Comparison of ENCODE assay signal across 8 cellular contexts in genomic region chr20:23350007-23350854, GRCh38. TPM values are rescaled to one million over a fixed set of nuclear protein-coding genes. Genes with fewer than 3 reads are reported as not detected.
DNase-seq lines count a peak whose midpoint lies in the region; ATAC-seq and FAIRE-seq lines count a peak whose summit lies in the region.

Gene NXT1 (plus strand): TSS chr20:23350791. CDS start chr20:23354042, 3,251 bp downstream.

- peak within 1 kb of the TSS; percentile 80 to 92 for H3K4me3 Mint-ChIP-seq in activated T-cell treated with anti-CD3 and anti-CD28 coated beads, Interleukin-2, amount 50 U/mL, for 72 hours

- H3K9me3 Mint-ChIP-seq in activated T-cell treated with anti-CD3 and anti-CD28 coated beads, Interleukin-2, amount 50 U/mL, for 72 hours: no peaks in the 10 kb centered on the region

- H3K4me1 Mint-ChIP-seq in activated T-cell treated with anti-CD3 and anti-CD28 coated beads, Interleukin-2, amount 50 U/mL, for 72 hours (ENCODE audit: low read depth): peaks cover 40% of the 10 kb centered on the region

- H3K27ac ChIP-seq in KOPT-K1 (ENCODE audit: low read depth, low read length, poor library complexity, severe bottlenecking) (peak within 1 kb of the TSS; percentile 87), muscle layer of duodenum (ENCODE audit: low read length) (peak within 1 kb of the TSS; percentile 98)

- H3K4me1 ChIP-seq in muscle layer of duodenum (ENCODE audit: control insufficient read depth in 1 of 2, insufficient read depth in 2 of 2, low read length in 2 of 2): peaks cover 16 to 18% of the 10 kb centered on the region in 2 donors

- peak within 1 kb of the TSS; percentile 99 for H3K27ac Mint-ChIP-seq in activated T-cell treated with anti-CD3 and anti-CD28 coated beads, Interleukin-2, amount 50 U/mL, for 72 hours

- H3K27me3 ChIP-seq in muscle layer of duodenum (ENCODE audit: low read depth, low read length): no peaks in the 10 kb centered on the region

- peak; percentile 88 for FAIRE-seq in RCC 7860 (lab: Jason Lieb, UNC)

- H3K36me3 Mint-ChIP-seq in activated T-cell treated with anti-CD3 and anti-CD28 coated beads, Interleukin-2, amount 50 U/mL, for 72 hours (ENCODE audit: insufficient read depth in 2 of 2): peaks cover 3% of the 10 kb centered on the region in 2 donors

- H3K4me3 ChIP-seq in muscle layer of duodenum (ENCODE audit: low read depth in 1 of 2, low read length in 2 of 2): peak within 1 kb of the TSS; percentile 87 to 93

- DNase-seq in DMS79 (lab: John Stamatoyannopoulos, UW) (peak; percentile 93), RCC 7860 (ENCODE audit: low spot score) (peak; percentile 93)
- DNase-seq in activated T-cell treated with anti-CD3 and anti-CD28 coated beads, Interleukin-2, amount 50 U/mL, for 72 hours: peak; percentile 96
- DNase-seq in stimulated activated CD8-positive, alpha-beta memory T cell treated with anti-CD3 and anti-CD28 coated beads, Interleukin-7, amount 100 ng/mL, for 4 hours (ENCODE audit: low read depth in 2 of 2): peak; percentile 93

- ATAC-seq in GM21786 (IDR thresholded peaks at IDR 0.05; ENCODE audit: unreplicated experiment) (peak; percentile 84), esophagus mucosa (peak; percentile 90)
- ATAC-seq in activated T-cell treated with anti-CD3 and anti-CD28 coated beads, Interleukin-2, amount 50 U/mL, for 72 hours (replicated peaks in 1 of 2): peak; percentile 90

- H3K9me3 ChIP-seq in KOPT-K1 (ENCODE audit: insufficient read depth, low read length, poor library complexity, severe bottlenecking): no peaks in the 10 kb centered on the region
- no peaks in the 10 kb centered on the region for H3K9me3 ChIP-seq in muscle layer of duodenum (ENCODE audit: control insufficient read depth in 1 of 2, low read length in 2 of 2)

- no peaks in the 10 kb centered on the region for H3K27me3 Mint-ChIP-seq in activated T-cell treated with anti-CD3 and anti-CD28 coated beads, Interleukin-2, amount 50 U/mL, for 72 hours (ENCODE audit: low read depth)

- H3K36me3 ChIP-seq in KOPT-K1 (ENCODE audit: insufficient read depth, low read length) (peaks cover 25% of the 10 kb centered on the region), muscle layer of duodenum (ENCODE audit: control insufficient read depth in 1 of 2, insufficient read depth in 2 of 2, low read length in 2 of 2) (peaks cover 8 to 23% of the 10 kb centered on the region in 2 donors)

RNA-seq across cellular contexts. Expression of gene NXT1, which starts in this region (rescaled TPM):
- 10 to 100 TPM; 39.6 to 45.7 TPM for total RNA-seq in activated T-cell treated with anti-CD3 and anti-CD28 coated beads, Interleukin-2, amount 50 U/mL, for 72 hours
- total RNA-seq in esophagus mucosa: 21.4 TPM

Comparison
In these comparisons a context has a peak if more than half of its experiments do, and no peak if none do; other contexts are left out.
1. Peak in every context shown above with its lines: DNase-seq, ATAC-seq, H3K4me3 ChIP-seq and H3K27ac ChIP-seq.